ENCODE assay signal across 27 cellular contexts in the genomic region with DNA sequence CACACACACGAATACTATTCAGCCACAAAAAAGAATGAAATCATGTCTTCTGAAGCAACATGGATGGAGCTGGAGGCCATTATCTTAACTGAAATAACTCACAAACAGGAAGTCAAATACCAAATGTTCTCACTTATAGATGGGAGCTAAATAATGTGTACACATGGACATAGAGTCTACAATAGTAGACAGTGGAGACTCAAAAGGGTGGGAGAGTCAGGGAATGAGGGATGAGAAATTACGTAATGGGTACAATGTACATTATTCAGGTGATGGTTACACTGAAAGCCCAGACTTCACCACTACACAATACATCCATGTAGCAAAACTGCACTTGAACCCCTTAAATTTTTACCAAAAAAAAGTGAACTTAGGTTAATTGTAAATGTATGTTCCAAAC.
"Had no signal": no experiment of that assay in that cellular context is flagged by ENCODE, and none has a peak within 500 bp of the region (broad histone marks: within the 10 kb centered on the region; RNA-seq: fewer than 3 reads in every experiment).

No MANE protein-coding gene starts in this region.

- H3K27ac ChIP-seq: colonic mucosa, coronary artery, dorsolateral prefrontal cortex, epithelial cell of prostate, esophagus muscularis mucosa, esophagus squamous epithelium, foreskin keratinocyte, gastrocnemius medialis, gastroesophageal sphincter, heart left ventricle, heart right ventricle had no signal

- FAIRE-seq: endometrium, endothelial cell of umbilical vein, frontal cortex had no signal

- H3K9me3 ChIP-seq: colonic mucosa, esophagus muscularis mucosa, esophagus squamous epithelium, gastrocnemius medialis, gastroesophageal sphincter, heart left ventricle, heart right ventricle had no signal

- H3K27me3 ChIP-seq: colonic mucosa, dorsolateral prefrontal cortex, esophagus muscularis mucosa, esophagus squamous epithelium, foreskin keratinocyte, gastrocnemius medialis, gastroesophageal sphincter, heart left ventricle, heart right ventricle had no signal

- DNase-seq: colonic mucosa; cortex of kidney; dermis blood vessel endothelial cell; dorsolateral prefrontal cortex; effector CD4-positive, alpha-beta T cell; effector CD8-positive, alpha-beta T cell; effector memory CD4-positive, alpha-beta T cell; effector memory CD8-positive, alpha-beta T cell; endodermal cell; erythroblast; esophagus squamous epithelium; foreskin fibroblast; foreskin keratinocyte; foreskin melanocyte; gastrocnemius medialis; glutamatergic neuron; head of caudate nucleus; heart left ventricle; heart right ventricle had no signal

- H3K4me1 ChIP-seq: colonic mucosa, esophagus muscularis mucosa, esophagus squamous epithelium, foreskin keratinocyte, gastrocnemius medialis, gastroesophageal sphincter, heart left ventricle, heart right ventricle had no signal

- H3K4me3 ChIP-seq: colonic mucosa, coronary artery, dorsolateral prefrontal cortex, esophagus muscularis mucosa, esophagus squamous epithelium, gastrocnemius medialis, gastroesophageal sphincter, heart left ventricle, heart right ventricle had no signal

- ATAC-seq: effector memory CD8-positive, alpha-beta T cell; esophagus mucosa; foreskin keratinocyte; gastrocnemius medialis; gastroesophageal sphincter; heart left ventricle; heart right ventricle had no signal
